Comparison of ENCODE assay signal across 19 cellular contexts in the genomic region with DNA sequence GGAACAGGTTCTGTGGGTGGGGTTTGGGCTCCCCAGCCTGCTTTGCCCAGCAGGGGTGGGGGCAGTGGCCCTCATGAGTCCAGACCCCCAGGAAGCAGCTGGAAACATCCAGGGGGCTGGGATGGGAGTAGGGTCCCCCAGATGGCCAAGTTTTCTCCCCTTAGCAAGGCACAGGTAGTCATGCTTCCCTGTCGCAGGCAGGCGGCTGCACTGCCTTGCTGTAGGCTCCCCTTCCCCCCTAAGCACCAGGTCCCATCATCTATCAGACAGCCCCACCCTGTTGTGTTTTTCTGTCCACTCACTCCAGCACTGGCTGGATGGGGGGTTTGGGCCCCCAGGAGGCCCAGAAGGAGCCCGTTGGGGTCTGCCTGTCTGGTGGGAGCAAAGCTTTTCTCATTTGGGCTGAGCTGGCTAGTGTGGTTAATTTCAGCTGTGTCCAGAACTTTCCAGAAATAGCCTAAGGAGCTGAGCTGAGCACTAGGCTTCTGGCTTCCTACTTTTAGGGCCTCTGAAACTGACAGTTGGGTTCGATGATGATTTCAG. TPM values are rescaled to one million over a fixed set of nuclear protein-coding genes. Genes with fewer than 3 reads are reported as not detected.
DNase-seq lines count a peak whose midpoint lies in the region; ATAC-seq and TF ChIP-seq lines count a peak whose summit lies in the region.
"Had no signal": no experiment of that assay in that cellular context is flagged by ENCODE, and none has a peak within 500 bp of the region (broad histone marks: within the 10 kb centered on the region; RNA-seq: fewer than 3 reads in every experiment).

No MANE protein-coding gene starts in this region.

- WGBS in adrenal gland, 4 donors, result 65 to 83% (median 77%) methylated on average over 3 to 4 of the region's 4 CpGs

- H3K4me3 Mint-ChIP-seq in CD14-positive monocyte, result no peak overlapping the region
- H3K4me3 Mint-ChIP-seq: activated naive CD8-positive, alpha-beta T cell treated with anti-CD3 and anti-CD28 coated beads, Interleukin-2, amount 10 ng/mL, durations not matched to agents 7 days and 5 days; activated T-helper 17 cell treated with anti-CD3 and anti-CD28 coated beads, Interleukin-2, amount 50 U/mL, for 72 hours; stimulated activated naive B cell treated with anti-CD40 and anti-IgM and Interleukin-4, amounts not matched to agents 10 μg/mL and 1 μg/mL and 100 μg/mL, for 72 hours had no signal

- intact Hi-C loops in CD14-positive monocyte (cut with micrococcal nuclease), result loop anchor here (5.0 to 10.0 kb wide), 2 partner anchors 37 to 515 kb away; partner anchors contain the start of gene TECPR1 (in 2 of the 2)
- intact Hi-C loops in adrenal gland (cut with DNase I), result no loop called here
- intact Hi-C loops in upper lobe of right lung (cut with DNase I), result no loop called here

- H3K4me1 ChIP-seq in adrenal gland (replicated peaks in 1 of 2) (peaks cover 32 to 48% of the 10 kb centered on the region in 2 donors), neutrophil (ENCODE audit: control insufficient read depth in 1 of 2, insufficient read depth in 1 of 2, low read depth in 1 of 2, low read length in 1 of 2) (peaks cover 54 to 57% of the 10 kb centered on the region in 2 experiments), upper lobe of right lung (peaks cover 46% of the 10 kb centered on the region)

- H3K4me1 Mint-ChIP-seq in CD14-positive monocyte, result peaks cover 53% of the 10 kb centered on the region

- H3K36me3 ChIP-seq in H7 (replicated peaks; ENCODE audit: control insufficient read depth, insufficient read depth, low read length), result peaks cover 13% of the 10 kb centered on the region
- peaks cover 0 to 40% of the 10 kb centered on the region in 2 donors for H3K36me3 ChIP-seq in adrenal gland (replicated peaks in 1 of 2)
- peaks cover 74% of the 10 kb centered on the region for H3K36me3 ChIP-seq in neutrophil
- peaks cover 66% of the 10 kb centered on the region for H3K36me3 ChIP-seq in upper lobe of right lung
- H3K36me3 ChIP-seq: breast epithelium had no signal

- H3K4me3 ChIP-seq in H7 (ENCODE audit: insufficient read depth, low read depth, low read length) (no peak overlapping the region), adrenal gland (no peak overlapping the region), neutrophil (ENCODE audit: low read depth in 1 of 2, low read length in 1 of 2) (no peak overlapping the region), upper lobe of right lung (no peak overlapping the region)
- H3K4me3 ChIP-seq: breast epithelium, tibial nerve had no signal

- TF ChIP-seq POLR2A in adrenal gland (IDR thresholded peaks at IDR 0.05), result no peak

- no peak for ATAC-seq in upper lobe of right lung
- no peak for ATAC-seq in GM21390 (IDR thresholded peaks at IDR 0.05; ENCODE audit: unreplicated experiment)
- ATAC-seq: activated T-helper 17 cell treated with anti-CD3 and anti-CD28 coated beads, Interleukin-2, amount 50 U/mL, for 72 hours; sciatic nerve; stimulated activated naive B cell treated with anti-CD40 and anti-IgM and Interleukin-4, amounts not matched to agents 10 μg/mL and 1 μg/mL and 100 μg/mL, for 72 hours had no signal

- peaks cover 47 to 81% of the 10 kb centered on the region in 2 donors for H3K36me3 Mint-ChIP-seq in CD14-positive monocyte

- TF ChIP-seq CTCF in CD14-positive monocyte (IDR thresholded peaks at IDR 0.05) (no peak), adrenal gland (IDR thresholded peaks at IDR 0.05) (no peak), neutrophil (IDR thresholded peaks at IDR 0.05) (no peak), upper lobe of right lung (IDR thresholded peaks at IDR 0.05) (no peak)

- DNase-seq in CD14-positive monocyte (ENCODE audit: low spot score) (no peak), H7 (peak; percentile 60), adrenal gland (no peak), upper lobe of right lung (no peak), NCI-H2081 treated with DMSO at 0.1 percent for 48 hours (lab: John Stamatoyannopoulos, UW) (no peak), dermis blood vessel endothelial cell (no peak)
- DNase-seq: activated CD4-positive, CD25-positive, alpha-beta regulatory T cell treated with anti-CD3 and anti-CD28 coated beads, Interleukin-2, amount 50 U/mL, for 72 hours; activated naive CD8-positive, alpha-beta T cell treated with anti-CD3 and anti-CD28 coated beads, Interleukin-2, amount 10 ng/mL, durations not matched to agents 7 days and 5 days; GOT3; NCI-H146; occipital lobe; stimulated activated naive B cell treated with anti-CD40 and anti-IgM and Interleukin-4, amounts not matched to agents 10 μg/mL and 1 μg/mL and 100 μg/mL, for 72 hours; T1000 had no signal

- H3K9me3 Mint-ChIP-seq in CD14-positive monocyte, result no peaks in the 10 kb centered on the region
- H3K9me3 Mint-ChIP-seq: activated naive CD8-positive, alpha-beta T cell treated with anti-CD3 and anti-CD28 coated beads, Interleukin-2, amount 10 ng/mL, durations not matched to agents 7 days and 5 days; activated T-helper 17 cell treated with anti-CD3 and anti-CD28 coated beads, Interleukin-2, amount 50 U/mL, for 72 hours; stimulated activated naive B cell treated with anti-CD40 and anti-IgM and Interleukin-4, amounts not matched to agents 10 μg/mL and 1 μg/mL and 100 μg/mL, for 72 hours had no signal

- peak overlapping the region; percentile 19 to 82 (median 68) for H3K27ac Mint-ChIP-seq in CD14-positive monocyte
- H3K27ac Mint-ChIP-seq: activated naive CD8-positive, alpha-beta T cell treated with anti-CD3 and anti-CD28 coated beads, Interleukin-2, amount 10 ng/mL, durations not matched to agents 7 days and 5 days; activated T-helper 17 cell treated with anti-CD3 and anti-CD28 coated beads, Interleukin-2, amount 50 U/mL, for 72 hours; stimulated activated naive B cell treated with anti-CD40 and anti-IgM and Interleukin-4, amounts not matched to agents 10 μg/mL and 1 μg/mL and 100 μg/mL, for 72 hours had no signal

- peak overlapping the region in 3 of 5 donors; percentile 28 to 71 (median 51) for H3K27ac ChIP-seq in adrenal gland
- peak overlapping the region; percentile 98 for H3K27ac ChIP-seq in neutrophil
- no peak overlapping the region for H3K27ac ChIP-seq in upper lobe of right lung
- H3K27ac ChIP-seq: breast epithelium, tibial nerve had no signal

- no peaks in the 10 kb centered on the region for H3K27me3 Mint-ChIP-seq in CD14-positive monocyte (ENCODE audit: low read depth in 3 of 3)
- H3K27me3 Mint-ChIP-seq: activated naive CD8-positive, alpha-beta T cell treated with anti-CD3 and anti-CD28 coated beads, Interleukin-2, amount 10 ng/mL, durations not matched to agents 7 days and 5 days; activated T-helper 17 cell treated with anti-CD3 and anti-CD28 coated beads, Interleukin-2, amount 50 U/mL, for 72 hours; stimulated activated naive B cell treated with anti-CD40 and anti-IgM and Interleukin-4, amounts not matched to agents 10 μg/mL and 1 μg/mL and 100 μg/mL, for 72 hours had no signal

- H3K27me3 ChIP-seq in H7 (ENCODE audit: control insufficient read depth, insufficient read depth, low read length) (no peaks in the 10 kb centered on the region), adrenal gland (no peaks in the 10 kb centered on the region), neutrophil (no peaks in the 10 kb centered on the region), upper lobe of right lung (no peaks in the 10 kb centered on the region)
- H3K27me3 ChIP-seq: breast epithelium, tibial nerve had no signal

- no peaks in the 10 kb centered on the region for H3K9me3 ChIP-seq in adrenal gland (replicated peaks in 1 of 3)
- no peaks in the 10 kb centered on the region for H3K9me3 ChIP-seq in neutrophil
- H3K9me3 ChIP-seq in upper lobe of right lung, result no peaks in the 10 kb centered on the region
- H3K9me3 ChIP-seq: breast epithelium, tibial nerve had no signal

RNA-seq across cellular contexts. Expression of gene BRI3, which starts 7.9 kb away (rescaled TPM):
- 100 to 1,000 TPM; 120 to 149 TPM for polyA plus RNA-seq in CD14-positive monocyte
- total RNA-seq in H7 (2014; rRNA removed; shearing (Covaris generic)), result 32.8 and 41.7 TPM in 2 replicates
- 100 to 1,000 TPM in 7 of 8 donors, 10 to 100 TPM in 1; 50.2 to 379 (median 209) TPM for total RNA-seq in adrenal gland
- 100 to 1,000 TPM; 165 to 204 (median 200) TPM for polyA plus RNA-seq in adrenal gland
- 530 TPM for total RNA-seq in upper lobe of right lung
- 36.1 and 39.7 TPM in 2 replicates for total RNA-seq in dermis blood vessel endothelial cell

RNA-seq across cellular contexts. Expression of gene TECPR1, which starts 37.4 kb away (rescaled TPM):
- polyA plus RNA-seq in CD14-positive monocyte (10 to 100 TPM in 1 of 2 donors, 1 to 10 TPM in 1; 5.7 to 10.2 TPM), adrenal gland (10 to 100 TPM in 2 of 3 donors, 1 to 10 TPM in 1; 6.2 to 36.4 (median 12.3) TPM)
- 12.7 and 13.7 TPM in 2 replicates for total RNA-seq in H7 (2014; rRNA removed; shearing (Covaris generic))
- total RNA-seq in adrenal gland (10 to 100 TPM; 10.9 to 35.0 (median 20.4) TPM), upper lobe of right lung (55.2 TPM), dermis blood vessel endothelial cell (66.2 and 105 TPM in 2 replicates)

Comparison
In these comparisons a context has a peak if more than half of its experiments do, and no peak if none do; other contexts are left out.
1. intact Hi-C loops: an anchor here in CD14-positive monocyte (5.0 to 10.0 kb wide); none called in adrenal gland and upper lobe of right lung.